ENCODE assay signal across 11 cellular contexts in the genomic region with DNA sequence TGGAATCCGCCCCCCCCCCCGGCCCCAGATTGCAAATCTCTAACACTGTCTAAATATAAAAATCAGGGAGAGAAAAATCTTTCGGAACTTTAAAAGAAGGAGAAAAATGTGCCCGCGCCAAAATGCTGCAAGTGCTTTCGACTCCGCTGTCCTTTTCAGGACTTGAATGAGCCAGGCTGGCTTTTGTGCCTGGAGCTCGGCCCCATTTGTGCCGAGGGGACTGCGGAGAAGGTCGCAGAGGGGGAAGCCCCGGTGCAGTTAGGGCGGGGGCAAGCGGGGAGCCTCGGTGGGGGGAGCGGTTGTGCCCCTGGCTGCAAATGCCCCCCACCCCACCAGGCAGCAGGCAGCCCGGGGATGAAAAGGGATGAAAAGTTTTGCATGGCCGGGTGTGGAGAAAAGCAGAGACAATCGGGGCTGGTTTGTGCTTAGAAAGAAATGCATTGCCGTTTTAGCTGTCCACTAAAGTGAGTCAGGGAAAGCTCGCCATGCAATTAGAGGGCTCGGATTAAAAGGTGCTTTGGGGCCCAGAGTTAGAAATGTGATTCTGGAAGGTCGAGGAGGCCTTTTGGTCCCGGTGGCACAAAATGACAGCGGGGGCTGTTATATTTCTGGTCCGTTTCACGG. TPM values are rescaled to one million over a fixed set of nuclear protein-coding genes. Genes with fewer than 3 reads are reported as not detected.
DNase-seq lines count a peak whose midpoint lies in the region; ATAC-seq and TF ChIP-seq lines count a peak whose summit lies in the region.
"Had no signal": no experiment of that assay in that cellular context is flagged by ENCODE, and none has a peak within 500 bp of the region (broad histone marks: within the 10 kb centered on the region; RNA-seq: fewer than 3 reads in every experiment).

No MANE protein-coding gene starts in this region.

- H3K27me3 ChIP-seq in CD4-positive, alpha-beta T cell (ENCODE audit: control insufficient read depth, insufficient read depth, low read length), result peaks cover 56% of the 10 kb centered on the region
- peaks cover 97% of the 10 kb centered on the region for H3K27me3 ChIP-seq in endodermal cell (ENCODE audit: control insufficient read depth, insufficient read depth, low read length, poor library complexity, severe bottlenecking)
- peaks cover 98% of the 10 kb centered on the region for H3K27me3 ChIP-seq in neutrophil

- no peak for ATAC-seq in CD4-positive, alpha-beta T cell (ENCODE audit: poor library complexity)
- ATAC-seq in HG02610 (IDR thresholded peaks at IDR 0.05; ENCODE audit: unreplicated experiment) (no peak), GM18907 (IDR thresholded peaks at IDR 0.05; ENCODE audit: unreplicated experiment) (no peak)

- H3K9me3 Mint-ChIP-seq in CD4-positive, alpha-beta T cell, result no peaks in the 10 kb centered on the region
- H3K9me3 Mint-ChIP-seq in HFFc6, result no peaks in the 10 kb centered on the region
- no peaks in the 10 kb centered on the region for H3K9me3 Mint-ChIP-seq in endodermal cell
- no peaks in the 10 kb centered on the region for H3K9me3 Mint-ChIP-seq in activated T-helper 2 cell treated with anti-CD3 and anti-CD28 coated beads, Interferon-gamma antibody, Interleukin-2, Interleukin-4, amounts not matched to agents 10 μg/mL and 5 μg/mL and 100 μg/mL, durations not matched to agents 14 hours and 24 hours and 36 hours

- no peak overlapping the region for H3K27ac ChIP-seq in CD4-positive, alpha-beta T cell (ENCODE audit: low read depth, low read length)
- no peak overlapping the region for H3K27ac ChIP-seq in endodermal cell (ENCODE audit: low read depth, low read length)
- no peak overlapping the region for H3K27ac ChIP-seq in neutrophil
- H3K27ac ChIP-seq: pancreas had no signal

- peaks cover 3% of the 10 kb centered on the region for H3K4me1 ChIP-seq in endodermal cell (ENCODE audit: control insufficient read depth, insufficient read depth, low read length)
- peaks cover 42 to 44% of the 10 kb centered on the region in 2 experiments for H3K4me1 ChIP-seq in neutrophil (ENCODE audit: control insufficient read depth in 1 of 2, insufficient read depth in 1 of 2, low read depth in 1 of 2, low read length in 1 of 2)

- 7% methylated on average over 12 to 27 of the region's 27 CpGs for WGBS in endodermal cell (ENCODE audit: insufficient coverage in 1 of 2, insufficient read length in 1 of 2), 2 experiments

- no peak overlapping the region for H3K4me3 ChIP-seq in endodermal cell (ENCODE audit: low read length)
- peak overlapping the region; percentile 75 to 85 for H3K4me3 ChIP-seq in neutrophil (ENCODE audit: low read depth in 1 of 2, low read length in 1 of 2)

- peaks cover 62% of the 10 kb centered on the region for H3K27me3 Mint-ChIP-seq in CD4-positive, alpha-beta T cell
- peaks cover 26% of the 10 kb centered on the region for H3K27me3 Mint-ChIP-seq in HFFc6 (ENCODE audit: insufficient read depth)
- peaks cover 78% of the 10 kb centered on the region for H3K27me3 Mint-ChIP-seq in endodermal cell (ENCODE audit: insufficient read depth)
- H3K27me3 Mint-ChIP-seq in activated T-helper 2 cell treated with anti-CD3 and anti-CD28 coated beads, Interferon-gamma antibody, Interleukin-2, Interleukin-4, amounts not matched to agents 10 μg/mL and 5 μg/mL and 100 μg/mL, durations not matched to agents 14 hours and 24 hours and 36 hours (ENCODE audit: low read depth), result peaks cover 53% of the 10 kb centered on the region

- no peak for DNase-seq in CD4-positive, alpha-beta T cell
- DNase-seq in HFFc6, result no peak
- DNase-seq in endodermal cell, result peak; percentile 77
- DNase-seq in GM20000 (ENCODE audit: low spot score), result no peak
- DNase-seq in activated T-helper 2 cell treated with anti-CD3 and anti-CD28 coated beads, Interferon-gamma antibody, Interleukin-2, Interleukin-4, amounts not matched to agents 10 μg/mL and 5 μg/mL and 100 μg/mL, durations not matched to agents 14 hours and 24 hours and 36 hours (ENCODE audit: low spot score), result no peak
- DNase-seq: NCI-H446 treated with DMSO at 0.1 percent for 48 hours had no signal

- H3K27ac Mint-ChIP-seq in CD4-positive, alpha-beta T cell, result no peak overlapping the region
- H3K27ac Mint-ChIP-seq in HFFc6 (no peak overlapping the region), endodermal cell (no peak overlapping the region)
- no peak overlapping the region for H3K27ac Mint-ChIP-seq in activated T-helper 2 cell treated with anti-CD3 and anti-CD28 coated beads, Interferon-gamma antibody, Interleukin-2, Interleukin-4, amounts not matched to agents 10 μg/mL and 5 μg/mL and 100 μg/mL, durations not matched to agents 14 hours and 24 hours and 36 hours

- H3K4me3 Mint-ChIP-seq in CD4-positive, alpha-beta T cell, result peak overlapping the region; percentile 85
- H3K4me3 Mint-ChIP-seq in HFFc6, result peak overlapping the region; percentile 65
- H3K4me3 Mint-ChIP-seq in endodermal cell, result peak overlapping the region; percentile 43
- no peak overlapping the region for H3K4me3 Mint-ChIP-seq in activated T-helper 2 cell treated with anti-CD3 and anti-CD28 coated beads, Interferon-gamma antibody, Interleukin-2, Interleukin-4, amounts not matched to agents 10 μg/mL and 5 μg/mL and 100 μg/mL, durations not matched to agents 14 hours and 24 hours and 36 hours (ENCODE audit: low read depth)

- no peaks in the 10 kb centered on the region for H3K36me3 Mint-ChIP-seq in CD4-positive, alpha-beta T cell (ENCODE audit: low read depth)
- no peaks in the 10 kb centered on the region for H3K36me3 Mint-ChIP-seq in HFFc6 (ENCODE audit: low read depth)
- no peaks in the 10 kb centered on the region for H3K36me3 Mint-ChIP-seq in endodermal cell (ENCODE audit: low read depth)
- H3K36me3 Mint-ChIP-seq in activated T-helper 2 cell treated with anti-CD3 and anti-CD28 coated beads, Interferon-gamma antibody, Interleukin-2, Interleukin-4, amounts not matched to agents 10 μg/mL and 5 μg/mL and 100 μg/mL, durations not matched to agents 14 hours and 24 hours and 36 hours (ENCODE audit: low read depth), result no peaks in the 10 kb centered on the region

- H3K9ac ChIP-seq in endodermal cell (ENCODE audit: extremely low read depth, low read length, poor library complexity, severe bottlenecking), result no peak overlapping the region

- intact Hi-C loops in CD4-positive, alpha-beta T cell (cut with DNase I, micrococcal nuclease), result loop anchor here in 1 of 2 experiments (5.0 kb wide), 1 partner anchor 335 kb away; no protein-coding TSS in a partner anchor
- intact Hi-C loops in activated T-helper 2 cell treated with anti-CD3 and anti-CD28 coated beads, Interferon-gamma antibody, Interleukin-2, Interleukin-4, amounts not matched to agents 10 μg/mL and 5 μg/mL and 100 μg/mL, durations not matched to agents 14 hours and 24 hours and 36 hours (cut with micrococcal nuclease), result loop anchor here (5.0 to 10.0 kb wide), 3 partner anchors 177 to 390 kb away; partner anchors contain the start of gene GLI2

- peaks cover 19% of the 10 kb centered on the region for H3K4me1 Mint-ChIP-seq in CD4-positive, alpha-beta T cell (ENCODE audit: low read depth)
- H3K4me1 Mint-ChIP-seq in HFFc6 (ENCODE audit: low read depth) (peaks cover 17% of the 10 kb centered on the region), endodermal cell (peaks cover 3% of the 10 kb centered on the region)
- peaks cover 10% of the 10 kb centered on the region for H3K4me1 Mint-ChIP-seq in activated T-helper 2 cell treated with anti-CD3 and anti-CD28 coated beads, Interferon-gamma antibody, Interleukin-2, Interleukin-4, amounts not matched to agents 10 μg/mL and 5 μg/mL and 100 μg/mL, durations not matched to agents 14 hours and 24 hours and 36 hours (ENCODE audit: low read depth)

- H3K36me3 ChIP-seq in endodermal cell (ENCODE audit: control insufficient read depth, insufficient read depth, low read length), result no peaks in the 10 kb centered on the region
- no peaks in the 10 kb centered on the region for H3K36me3 ChIP-seq in neutrophil
- H3K36me3 ChIP-seq: pancreas had no signal

- TF ChIP-seq CTCF in CD4-positive, alpha-beta T cell (IDR thresholded peaks at IDR 0.05), result no peak
- TF ChIP-seq CTCF in HFFc6 (IDR thresholded peaks at IDR 0.05) (no peak), endodermal cell (conservative IDR thresholded peaks at IDR 0.05) (no peak), neutrophil (IDR thresholded peaks at IDR 0.05) (no peak), GM20000 (IDR thresholded peaks at IDR 0.05; ENCODE audit: extremely low read depth, missing control alignments) (no peak)

- POLR2A ChIA-PET in CD4-positive, alpha-beta T cell (lab: Charles Lee), result no interaction called here

- no peaks in the 10 kb centered on the region for H3K9me3 ChIP-seq in CD4-positive, alpha-beta T cell (ENCODE audit: control insufficient read depth, low read length)
- H3K9me3 ChIP-seq in endodermal cell (ENCODE audit: control insufficient read depth, low read length), result no peaks in the 10 kb centered on the region
- H3K9me3 ChIP-seq in neutrophil, result no peaks in the 10 kb centered on the region
- H3K9me3 ChIP-seq: pancreas had no signal

- CTCF ChIA-PET in CD4-positive, alpha-beta T cell (lab: Charles Lee), result interaction anchor here (0.6 kb wide), 1 partner anchor 1549 kb away, joined by 3 read pairs; no protein-coding TSS in a partner anchor

RNA-seq across cellular contexts. Expression of gene INHBB, which starts 1.6 kb away (rescaled TPM):
- not detected for total RNA-seq in CD4-positive, alpha-beta T cell
- total RNA-seq in HFFc6 (2021; fragmentation: NEBNext Ultra II Directional; extraction: Animal tissue kit (Norgen Biotek cat#: 25700)), result 1 to 10 TPM in 3 of 6 experiments, under 1 TPM in 3; 0.47 to 1.6 (median 1.1) TPM
- not detected for total RNA-seq in endodermal cell
- polyA plus RNA-seq in endodermal cell (2013, experiment 1 of 2), result 0.14 TPM
- 0.17 TPM for polyA plus RNA-seq in endodermal cell (2013, experiment 2 of 2)
- total RNA-seq in activated T-helper 2 cell treated with anti-CD3 and anti-CD28 coated beads, Interferon-gamma antibody, Interleukin-2, Interleukin-4, amounts not matched to agents 10 μg/mL and 5 μg/mL and 100 μg/mL, durations not matched to agents 14 hours and 24 hours and 36 hours, result not detected in 2 replicates
- total RNA-seq: activated CD8-positive, alpha-beta memory T cell treated with anti-CD3 and anti-CD28 coated beads for 36 hours had no signal
